Comparison of ENCODE assay signal across 8 cellular contexts in the genomic region with DNA sequence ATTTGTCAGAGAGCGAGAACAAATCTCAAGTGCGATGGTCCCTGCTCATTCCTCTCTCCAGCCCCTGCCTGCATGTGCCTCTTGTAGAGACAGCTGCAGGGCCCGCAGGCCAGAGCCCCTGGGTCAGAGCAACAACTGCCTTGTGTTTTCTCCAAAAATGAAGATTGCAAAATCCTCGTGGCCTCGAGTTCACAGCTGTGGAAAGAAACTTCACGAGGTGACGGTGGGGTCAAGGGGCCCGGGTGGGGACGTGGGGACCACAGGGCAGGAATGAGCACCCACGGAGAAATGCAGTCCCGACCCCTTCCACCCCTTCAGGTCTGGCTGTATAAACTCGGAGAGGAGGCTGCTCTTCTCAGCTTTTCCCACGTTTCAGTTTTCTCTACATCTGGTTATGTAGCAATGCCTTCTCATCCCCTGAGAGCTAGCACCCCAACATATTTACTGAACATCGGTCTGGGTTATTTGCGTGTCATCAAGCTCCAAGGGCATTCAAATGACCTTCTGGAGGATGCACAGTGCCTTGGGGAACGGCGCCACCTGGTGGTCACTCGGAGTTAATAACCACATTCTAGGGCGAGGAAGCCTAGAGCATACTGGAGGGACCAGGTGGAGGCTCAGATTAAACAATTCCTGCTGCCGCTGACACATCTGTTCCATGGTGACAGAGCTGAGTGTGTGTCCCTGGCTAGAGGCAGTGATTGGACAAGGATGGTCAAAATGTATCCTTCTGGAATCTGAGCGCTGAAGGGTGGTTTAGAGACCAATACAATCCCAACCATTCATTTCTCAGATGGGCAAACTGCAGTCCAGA.
DNase-seq lines count a peak whose midpoint lies in the region; ATAC-seq and TF ChIP-seq lines count a peak whose summit lies in the region.

No MANE protein-coding gene starts in this region.

- TF ChIP-seq CTCF in RWPE2 (IDR thresholded peaks at IDR 0.05; ENCODE audit: poor library complexity, severe bottlenecking) (peak; percentile 86), osteocyte (IDR thresholded peaks at IDR 0.05) (peak; percentile 93), tibial nerve (IDR thresholded peaks at IDR 0.05) (peak; percentile 72 to 95 (median 84))

- H3K27me3 Mint-ChIP-seq in osteocyte (ENCODE audit: unreplicated experiment): peaks cover 19% of the 10 kb centered on the region

- no peaks in the 10 kb centered on the region for H3K4me1 Mint-ChIP-seq in osteocyte (ENCODE audit: unreplicated experiment)

- 10 to 18% methylated on average over 21 of the region's 21 CpGs for WGBS in tibial nerve, 2 donors

- no peak for TF ChIP-seq POLR2A in tibial nerve (IDR thresholded peaks at IDR 0.05)

- no peak overlapping the region for H3K27ac Mint-ChIP-seq in osteocyte (ENCODE audit: unreplicated experiment)

- DNase-seq in ELF-1 (ENCODE audit: low read depth, low spot score) (peak; percentile 77), Karpas-422 (peak; percentile 84), RWPE2 (ENCODE audit: low spot score) (no peak), germinal center (ENCODE audit: low spot score) (peak; percentile 85), osteocyte (ENCODE audit: extremely low spot score, unreplicated experiment) (peak; percentile 87), tibial nerve (ENCODE audit: low spot score in 2 of 2) (peak; percentile 51 to 73)
- peak; percentile 83 for DNase-seq in activated effector memory CD4-positive, alpha-beta T cell treated with anti-CD3 and anti-CD28 coated beads, Interleukin-2, amount 50 U/mL, for 16 hours

- H3K4me3 ChIP-seq in Karpas-422 (ENCODE audit: low read length): no peak overlapping the region
- no peak overlapping the region for H3K4me3 ChIP-seq in RWPE2 (ENCODE audit: severe bottlenecking)
- H3K4me3 ChIP-seq in tibial nerve: no peak overlapping the region

- H3K9me2 ChIP-seq in Karpas-422 (replicated peaks; ENCODE audit: insufficient read depth, low read length): no peaks in the 10 kb centered on the region

- H3K36me3 Mint-ChIP-seq in osteocyte (ENCODE audit: unreplicated experiment): no peaks in the 10 kb centered on the region

- H3K9me3 Mint-ChIP-seq in osteocyte (ENCODE audit: unreplicated experiment): no peaks in the 10 kb centered on the region

- H3K36me3 ChIP-seq in Karpas-422 (ENCODE audit: insufficient read depth, low read length) (no peaks in the 10 kb centered on the region), RWPE2 (ENCODE audit: low read depth) (no peaks in the 10 kb centered on the region), tibial nerve (no peaks in the 10 kb centered on the region)

- no peak overlapping the region for H2AFZ ChIP-seq in Karpas-422 (ENCODE audit: low read length)

- no peak overlapping the region for H3K4me2 ChIP-seq in Karpas-422 (ENCODE audit: low read depth, low read length, poor library complexity, severe bottlenecking)

- peak in 1 of 2 donors; percentile 67 for TF ChIP-seq EP300 in tibial nerve (IDR thresholded peaks at IDR 0.05)

- no peak overlapping the region for H3K27ac ChIP-seq in Karpas-422 (ENCODE audit: low read length)
- H3K27ac ChIP-seq in RWPE2 (ENCODE audit: poor library complexity, severe bottlenecking): no peak overlapping the region
- peak overlapping the region in 1 of 4 donors; percentile 22 for H3K27ac ChIP-seq in tibial nerve

- no peaks in the 10 kb centered on the region for H3K79me2 ChIP-seq in Karpas-422 (ENCODE audit: low read length)

- H4K20me1 ChIP-seq in Karpas-422 (ENCODE audit: insufficient read depth, low read depth, low read length): no peaks in the 10 kb centered on the region

- no peaks in the 10 kb centered on the region for H3K27me3 ChIP-seq in Karpas-422 (ENCODE audit: low read length)
- H3K27me3 ChIP-seq in RWPE2 (ENCODE audit: insufficient read depth, poor library complexity, severe bottlenecking): no peaks in the 10 kb centered on the region
- no peaks in the 10 kb centered on the region for H3K27me3 ChIP-seq in tibial nerve

- H3K9me3 ChIP-seq in Karpas-422 (ENCODE audit: low read length) (no peaks in the 10 kb centered on the region), RWPE2 (ENCODE audit: severe bottlenecking) (no peaks in the 10 kb centered on the region), tibial nerve (no peaks in the 10 kb centered on the region)

- no peak overlapping the region for H3K4me3 Mint-ChIP-seq in osteocyte (ENCODE audit: unreplicated experiment)

- H3K9ac ChIP-seq in Karpas-422 (ENCODE audit: low read length): no peak overlapping the region

- H3K4me1 ChIP-seq in Karpas-422 (ENCODE audit: low read length): no peaks in the 10 kb centered on the region
- no peaks in the 10 kb centered on the region for H3K4me1 ChIP-seq in RWPE2 (ENCODE audit: insufficient read depth, poor library complexity, severe bottlenecking)
- peaks cover 0 to 18% (median 2%) of the 10 kb centered on the region in 4 donors for H3K4me1 ChIP-seq in tibial nerve

- ATAC-seq in GM21786 (IDR thresholded peaks at IDR 0.05; ENCODE audit: unreplicated experiment) (peak; percentile 95), RWPE2 (ENCODE audit: low read depth) (peak; percentile 84)
